19 cellular contexts compared by ENCODE assay signal in the genomic region with DNA sequence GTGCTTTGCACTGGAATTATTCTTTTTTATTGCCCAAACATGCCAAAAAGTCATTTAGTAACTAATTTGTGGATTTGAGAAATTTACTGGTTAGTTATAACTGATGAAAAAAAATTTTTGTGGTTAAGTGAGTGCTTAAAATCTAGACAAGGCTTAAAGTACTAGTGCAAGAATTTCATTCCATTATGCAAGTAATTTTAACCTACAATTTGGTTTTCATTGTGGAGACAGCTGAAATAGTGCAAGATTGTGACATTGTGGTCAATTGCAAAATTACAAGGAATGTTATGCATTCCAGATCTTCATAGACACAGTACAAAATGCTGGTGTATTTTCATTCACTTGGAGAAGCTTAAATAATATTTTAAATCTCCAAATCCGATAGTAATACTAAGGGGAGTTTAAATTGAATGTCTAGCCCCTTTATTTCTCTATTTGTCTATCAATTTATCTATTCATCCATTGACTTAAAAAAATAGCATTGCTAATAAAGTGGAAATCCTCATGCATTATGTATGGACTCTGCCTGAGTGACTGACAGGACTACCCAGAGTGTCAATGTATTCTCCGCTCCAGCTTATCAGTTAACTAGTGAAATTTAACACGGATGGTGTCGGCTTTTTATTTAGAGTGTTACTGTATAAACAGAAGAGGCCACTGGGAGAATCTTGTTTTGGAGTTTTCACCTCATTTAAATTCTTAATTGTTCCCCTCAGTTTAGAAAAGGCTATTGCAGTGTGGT.
DNase-seq lines count a peak whose midpoint lies in the region; ATAC-seq and TF ChIP-seq lines count a peak whose summit lies in the region.
"Had no signal": no experiment of that assay in that cellular context is flagged by ENCODE, and none has a peak within 500 bp of the region (broad histone marks: within the 10 kb centered on the region; RNA-seq: fewer than 3 reads in every experiment).

No MANE protein-coding gene starts in this region.

- no peak overlapping the region for H3K4me3 Mint-ChIP-seq in effector memory CD8-positive, alpha-beta T cell
- H3K4me3 Mint-ChIP-seq: activated naive CD4-positive, alpha-beta T cell treated with anti-CD3 and anti-CD28 coated beads, Interleukin-2, amount 50 U/mL, for 24 hours; dendritic cell treated with granulocyte-macrophage colony-stimulating factor and Interleukin-4, amounts not matched to agents 40 ng/mL and 50 ng/mL, for 4 days; stimulated activated effector memory CD8-positive, alpha-beta T cell treated with anti-CD3 and anti-CD28 coated beads, Interleukin-12 subunit alpha, Interleukin-12 subunit beta, amount 100 ng/mL, for 72 hours had no signal

- H3K4me3 ChIP-seq in IMR-90 (ENCODE audit: insufficient read depth, low read depth, low read length) (no peak overlapping the region), brain microvascular endothelial cell (ENCODE audit: low read depth, low read length) (no peak overlapping the region), mesendoderm (ENCODE audit: low read length) (no peak overlapping the region)
- H3K4me3 ChIP-seq: gastroesophageal sphincter, psoas muscle had no signal

- no peaks in the 10 kb centered on the region for H4K20me1 ChIP-seq in IMR-90 (ENCODE audit: insufficient read depth, low read length)

- no CpG with 5 or more reads among the region's 4 CpGs for WGBS in IMR-90 (ENCODE audit: extremely low coverage in 2 of 2, insufficient read length in 1 of 2), 2 experiments
- WGBS in mesendoderm (ENCODE audit: extremely low coverage, insufficient coverage, low lambda C conversion rate) = no CpG with 5 or more reads among the region's 4 CpGs

- TF ChIP-seq RAD21 in IMR-90 (IDR thresholded peaks at IDR 0.05; ENCODE audit: low read length) = no peak

- POLR2A ChIA-PET in IMR-90 (lab: Charles Lee; ENCODE audit: unreplicated experiment) = no interaction called here

- H3K27ac ChIP-seq in IMR-90 (ENCODE audit: insufficient read depth, low read length) (no peak overlapping the region), brain microvascular endothelial cell (no peak overlapping the region), mesendoderm (ENCODE audit: low read depth, low read length) (no peak overlapping the region)
- H3K27ac ChIP-seq: gastroesophageal sphincter, psoas muscle, VCaP had no signal

- H3K36me3 Mint-ChIP-seq in effector memory CD8-positive, alpha-beta T cell (ENCODE audit: insufficient read depth) = no peaks in the 10 kb centered on the region
- H3K36me3 Mint-ChIP-seq: activated naive CD4-positive, alpha-beta T cell treated with anti-CD3 and anti-CD28 coated beads, Interleukin-2, amount 50 U/mL, for 24 hours; stimulated activated effector memory CD8-positive, alpha-beta T cell treated with anti-CD3 and anti-CD28 coated beads, Interleukin-12 subunit alpha, Interleukin-12 subunit beta, amount 100 ng/mL, for 72 hours had no signal

- H2AFZ ChIP-seq in IMR-90 (replicated peaks; ENCODE audit: low read length, poor library complexity) = no peak overlapping the region

- H4K8ac ChIP-seq in IMR-90 (ENCODE audit: low read depth in 2 of 2, low read length in 2 of 2) (no peak overlapping the region), mesendoderm (ENCODE audit: low read depth, low read length) (no peak overlapping the region)

- no peak overlapping the region for H2BK5ac ChIP-seq in IMR-90 (ENCODE audit: low read depth, low read length, poor library complexity, severe bottlenecking)
- H2BK5ac ChIP-seq in mesendoderm (ENCODE audit: low read length) = no peak overlapping the region

- TF ChIP-seq CTCF in AG09319 (IDR thresholded peaks at IDR 0.05; ENCODE audit: low read depth, low read length) (no peak), IMR-90 (conservative IDR thresholded peaks at IDR 0.05; ENCODE audit: low read depth, low read length) (no peak), brain microvascular endothelial cell (IDR thresholded peaks at IDR 0.05; ENCODE audit: low read depth, low read length, missing control alignments) (no peak)

- H3K36me3 ChIP-seq in IMR-90 (ENCODE audit: control insufficient read depth, insufficient read depth, low read length) (no peaks in the 10 kb centered on the region), brain microvascular endothelial cell (replicated peaks) (no peaks in the 10 kb centered on the region), mesendoderm (ENCODE audit: control insufficient read depth, insufficient read depth, low read length) (no peaks in the 10 kb centered on the region)
- H3K36me3 ChIP-seq: gastroesophageal sphincter had no signal

- no peak overlapping the region for H2BK20ac ChIP-seq in IMR-90 (ENCODE audit: low read depth, low read length)

- no peak overlapping the region for H2AK5ac ChIP-seq in IMR-90 (ENCODE audit: low read depth, low read length)
- no peak overlapping the region for H2AK5ac ChIP-seq in mesendoderm (ENCODE audit: low read length)

- BruUV-seq in IMR-90 (replicated peaks; lab: Mats Ljungman, UMichigan) = no TSS peak

- intact Hi-C loops in IMR-90 (cut with micrococcal nuclease) = no loop called here

- H3K27ac Mint-ChIP-seq in effector memory CD8-positive, alpha-beta T cell = no peak overlapping the region
- H3K27ac Mint-ChIP-seq: activated naive CD4-positive, alpha-beta T cell treated with anti-CD3 and anti-CD28 coated beads, Interleukin-2, amount 50 U/mL, for 24 hours; dendritic cell treated with granulocyte-macrophage colony-stimulating factor and Interleukin-4, amounts not matched to agents 40 ng/mL and 50 ng/mL, for 4 days; stimulated activated effector memory CD8-positive, alpha-beta T cell treated with anti-CD3 and anti-CD28 coated beads, Interleukin-12 subunit alpha, Interleukin-12 subunit beta, amount 100 ng/mL, for 72 hours had no signal

- H3K9ac ChIP-seq in IMR-90 (ENCODE audit: low read depth, low read length) (no peak overlapping the region), mesendoderm (ENCODE audit: low read length) (no peak overlapping the region)

- H3K56ac ChIP-seq in IMR-90 (ENCODE audit: extremely low read depth, insufficient read depth, low read length) (no peak overlapping the region), mesendoderm (ENCODE audit: low read length) (no peak overlapping the region)

- peak; percentile 15 for DNase-seq in AG09319 (ENCODE audit: extremely low read depth, low read depth)
- DNase-seq in IMR-90 = peak; percentile 5
- DNase-seq in brain microvascular endothelial cell = peak; percentile 22
- DNase-seq in mesendoderm = peak; percentile 30
- DNase-seq in effector memory CD8-positive, alpha-beta T cell = no peak
- no peak for DNase-seq in activated CD4-positive, CD25-positive, alpha-beta regulatory T cell treated with anti-CD3 and anti-CD28 coated beads, Interleukin-2, amount 50 U/mL, for 72 hours
- no peak for DNase-seq in stimulated activated CD4-positive, alpha-beta T cell treated with anti-CD3 and anti-CD28 coated beads, Interleukin-1b, Interleukin-23, amount 100 ng/mL, for 48 hours
- DNase-seq: C1 segment of cervical spinal cord; islet precursor cell; NCI-H1694 treated with DMSO at 0.1 percent for 48 hours; psoas muscle; SIG-M5; stimulated activated CD4-positive, alpha-beta T cell treated with anti-CD3 and anti-CD28 coated beads, Interleukin-2, amount 100 ng/mL, for 48 hours had no signal

- H3K79me2 ChIP-seq in mesendoderm (ENCODE audit: control insufficient read depth, insufficient read depth, low read length) = no peaks in the 10 kb centered on the region

- H3K9me3 ChIP-seq in IMR-90 (ENCODE audit: control insufficient read depth, insufficient read depth, low read length) = no peaks in the 10 kb centered on the region
- H3K9me3 ChIP-seq: gastroesophageal sphincter, psoas muscle had no signal

- in situ Hi-C loops in IMR-90 (cut with MboI; ENCODE audit: low sequenced_read_pairs) = no loop called here
- in situ Hi-C loops in brain microvascular endothelial cell (cut with HindIII; ENCODE audit: low pct_ligation_motif_present, low sequenced_read_pairs) = no loop called here

- H3K79me1 ChIP-seq in IMR-90 (ENCODE audit: low read depth in 1 of 2, low read length in 2 of 2) (no peaks in the 10 kb centered on the region), mesendoderm (ENCODE audit: low read length) (no peaks in the 10 kb centered on the region)

- no peaks in the 10 kb centered on the region for H3K9me3 Mint-ChIP-seq in effector memory CD8-positive, alpha-beta T cell
- H3K9me3 Mint-ChIP-seq: activated naive CD4-positive, alpha-beta T cell treated with anti-CD3 and anti-CD28 coated beads, Interleukin-2, amount 50 U/mL, for 24 hours; dendritic cell treated with granulocyte-macrophage colony-stimulating factor and Interleukin-4, amounts not matched to agents 40 ng/mL and 50 ng/mL, for 4 days; stimulated activated effector memory CD8-positive, alpha-beta T cell treated with anti-CD3 and anti-CD28 coated beads, Interleukin-12 subunit alpha, Interleukin-12 subunit beta, amount 100 ng/mL, for 72 hours had no signal

- H2AK9ac ChIP-seq in IMR-90 (replicated peaks; ENCODE audit: low read depth, low read length, poor library complexity) = no peak overlapping the region

- H3K14ac ChIP-seq in IMR-90 (replicated peaks; ENCODE audit: low read depth, low read length) = no peak overlapping the region

- H2BK15ac ChIP-seq in IMR-90 (ENCODE audit: low read depth, low read length) (no peak overlapping the region), mesendoderm (replicated peaks; ENCODE audit: low read depth) (no peak overlapping the region)

- CTCF ChIA-PET in IMR-90 (lab: Yijun Ruan, JAX) = no interaction called here

- H3K4me1 ChIP-seq in IMR-90 (ENCODE audit: control insufficient read depth, insufficient read depth, low read length) = no peaks in the 10 kb centered on the region
- no peaks in the 10 kb centered on the region for H3K4me1 ChIP-seq in mesendoderm (ENCODE audit: control insufficient read depth, low read depth, low read length)
- H3K4me1 ChIP-seq: gastroesophageal sphincter, psoas muscle had no signal

- no peak overlapping the region for H2BK120ac ChIP-seq in IMR-90 (ENCODE audit: low read depth, low read length)
- H2BK120ac ChIP-seq in mesendoderm (ENCODE audit: low read depth, low read length) = no peak overlapping the region

- H3K27me3 ChIP-seq in IMR-90 (ENCODE audit: control insufficient read depth, insufficient read depth, low read length) (no peaks in the 10 kb centered on the region), brain microvascular endothelial cell (replicated peaks) (no peaks in the 10 kb centered on the region), mesendoderm (ENCODE audit: insufficient read depth, low read length, poor library complexity) (no peaks in the 10 kb centered on the region)

- H4K5ac ChIP-seq in IMR-90 (ENCODE audit: low read depth, low read length) = no peak overlapping the region
- no peak overlapping the region for H4K5ac ChIP-seq in mesendoderm (ENCODE audit: low read length)

- no peak overlapping the region for H4K91ac ChIP-seq in IMR-90 (ENCODE audit: insufficient read depth, low read depth, low read length)

- H3K23ac ChIP-seq in IMR-90 (ENCODE audit: low read depth, low read length) = no peak overlapping the region
- no peak overlapping the region for H3K23ac ChIP-seq in mesendoderm (ENCODE audit: low read length)

- no peaks in the 10 kb centered on the region for H3K27me3 Mint-ChIP-seq in effector memory CD8-positive, alpha-beta T cell
- H3K27me3 Mint-ChIP-seq: dendritic cell treated with granulocyte-macrophage colony-stimulating factor and Interleukin-4, amounts not matched to agents 40 ng/mL and 50 ng/mL, for 4 days had no signal

- dilution Hi-C loops in IMR-90 (cut with HindIII; ENCODE audit: low sequenced_read_pairs, unreplicated experiment) = no loop called here

- no peaks in the 10 kb centered on the region for H3K4me1 Mint-ChIP-seq in effector memory CD8-positive, alpha-beta T cell (ENCODE audit: low read depth in 2 of 2)
- H3K4me1 Mint-ChIP-seq: activated naive CD4-positive, alpha-beta T cell treated with anti-CD3 and anti-CD28 coated beads, Interleukin-2, amount 50 U/mL, for 24 hours; stimulated activated effector memory CD8-positive, alpha-beta T cell treated with anti-CD3 and anti-CD28 coated beads, Interleukin-12 subunit alpha, Interleukin-12 subunit beta, amount 100 ng/mL, for 72 hours had no signal

- TF ChIP-seq POLR2A in IMR-90 (IDR thresholded peaks at IDR 0.05; ENCODE audit: low read depth, low read length) = no peak

- no peaks in the 10 kb centered on the region for H3K9me1 ChIP-seq in IMR-90 (ENCODE audit: insufficient read depth, low read length)

- ATAC-seq in IMR-90 (ENCODE audit: low read depth) (no peak), HG03095 (IDR thresholded peaks at IDR 0.05; ENCODE audit: unreplicated experiment) (no peak)
- no peak for ATAC-seq in effector memory CD8-positive, alpha-beta T cell (replicated peaks)
- ATAC-seq: gastroesophageal sphincter; psoas muscle; stimulated activated effector memory CD8-positive, alpha-beta T cell treated with anti-CD3 and anti-CD28 coated beads, Interleukin-12 subunit alpha, Interleukin-12 subunit beta, amount 100 ng/mL, for 72 hours had no signal

- no peak overlapping the region for H3K4me2 ChIP-seq in IMR-90 (ENCODE audit: low read depth, low read length)
- H3K4me2 ChIP-seq in mesendoderm (ENCODE audit: low read length) = no peak overlapping the region

- H3K18ac ChIP-seq in IMR-90 (ENCODE audit: low read depth, low read length) = no peak overlapping the region
- H3K18ac ChIP-seq in mesendoderm (ENCODE audit: low read length) = no peak overlapping the region

- H3K4ac ChIP-seq in IMR-90 (ENCODE audit: low read depth, low read length) (no peak overlapping the region), mesendoderm (ENCODE audit: low read depth, low read length) (no peak overlapping the region)

Comparison
In these comparisons a context has a peak if more than half of its experiments do, and no peak if none do; other contexts are left out.
1. DNase-seq: peak in AG09319 (single experiment), IMR-90 (single experiment), brain microvascular endothelial cell (single experiment) and mesendoderm (single experiment); none in effector memory CD8-positive, alpha-beta T cell (0 of 3), activated CD4-positive, CD25-positive, alpha-beta regulatory T cell treated with anti-CD3 and anti-CD28 coated beads, Interleukin-2, amount 50 U/mL, for 72 hours (single experiment) and stimulated activated CD4-positive, alpha-beta T cell treated with anti-CD3 and anti-CD28 coated beads, Interleukin-1b, Interleukin-23, amount 100 ng/mL, for 48 hours (single experiment).